Comparison of ENCODE assay signal across 8 cellular contexts in the genomic region with DNA sequence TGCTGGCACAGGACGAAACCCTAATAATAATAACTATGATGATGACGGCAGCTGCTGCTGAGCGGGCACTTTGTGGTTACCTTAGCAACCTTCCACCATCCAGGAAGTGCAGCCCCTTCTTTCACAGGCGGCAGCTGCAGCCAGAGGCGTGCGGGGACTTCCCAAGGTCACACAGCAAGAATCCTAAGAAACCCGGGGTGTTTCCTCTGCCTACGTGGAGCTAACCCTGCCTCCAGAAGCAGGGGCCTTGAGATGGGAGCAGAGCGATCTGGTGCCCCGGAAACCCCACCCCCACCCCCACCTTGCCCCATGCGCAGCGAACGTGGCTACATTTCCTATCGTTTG. TPM values are rescaled to one million over a fixed set of nuclear protein-coding genes. Genes with fewer than 3 reads are reported as not detected.
DNase-seq lines count a peak whose midpoint lies in the region; ATAC-seq and TF ChIP-seq lines count a peak whose summit lies in the region.

No MANE protein-coding gene starts in this region.

- peaks cover 12% of the 10 kb centered on the region for H3K36me3 Mint-ChIP-seq in stimulated activated effector memory CD8-positive, alpha-beta T cell treated with anti-CD3 and anti-CD28 coated beads, Interleukin-12 subunit alpha, Interleukin-12 subunit beta, amount 100 ng/mL, for 72 hours

- DNase-seq in GM10248 (ENCODE audit: extremely low spot score) (peak; percentile 56), NCI-H1436 (lab: John Stamatoyannopoulos, UW) (peak; percentile 78), dermis blood vessel endothelial cell (peak; percentile 66), midbrain (lab: John Stamatoyannopoulos, UW) (peak; percentile 48), iPS-NIHi7 (ENCODE audit: extremely low spot score) (no peak)
- no peak for DNase-seq in stimulated activated effector memory CD8-positive, alpha-beta T cell treated with anti-CD3 and anti-CD28 coated beads, Interleukin-12 subunit alpha, Interleukin-12 subunit beta, amount 100 ng/mL, for 72 hours (ENCODE audit: low spot score in 2 of 2)

- H3K27ac Mint-ChIP-seq in stimulated activated effector memory CD8-positive, alpha-beta T cell treated with anti-CD3 and anti-CD28 coated beads, Interleukin-12 subunit alpha, Interleukin-12 subunit beta, amount 100 ng/mL, for 72 hours: peak overlapping the region; percentile 93

- no peak for TF ChIP-seq CTCF in GM10248 (IDR thresholded peaks at IDR 0.05; ENCODE audit: control extremely low read depth, extremely low read depth, low read depth, missing control alignments)

- H3K9me3 Mint-ChIP-seq in stimulated activated effector memory CD8-positive, alpha-beta T cell treated with anti-CD3 and anti-CD28 coated beads, Interleukin-12 subunit alpha, Interleukin-12 subunit beta, amount 100 ng/mL, for 72 hours: no peaks in the 10 kb centered on the region

- peaks cover 47% of the 10 kb centered on the region for H3K4me1 Mint-ChIP-seq in stimulated activated effector memory CD8-positive, alpha-beta T cell treated with anti-CD3 and anti-CD28 coated beads, Interleukin-12 subunit alpha, Interleukin-12 subunit beta, amount 100 ng/mL, for 72 hours

- CTCF ChIA-PET in GM10248 (lab: Yijun Ruan, JAX): interaction anchor here (0.8 to 16.0 kb wide), 24 partner anchors 13 to 1304 kb away, joined by 3 to 533 read pairs (median 5); a partner anchor contains a TSS

- POLR2A ChIA-PET in GM10248 (lab: Yijun Ruan, JAX): interaction anchor here (1.6 to 2.2 kb wide), 3 partner anchors 12 to 27 kb away, joined by 5 to 23 read pairs (median 7); a partner anchor contains a TSS

- H3K4me3 Mint-ChIP-seq in stimulated activated effector memory CD8-positive, alpha-beta T cell treated with anti-CD3 and anti-CD28 coated beads, Interleukin-12 subunit alpha, Interleukin-12 subunit beta, amount 100 ng/mL, for 72 hours: peak overlapping the region; percentile 83

- peak; percentile 21 for ATAC-seq in HG02623 (IDR thresholded peaks at IDR 0.05; ENCODE audit: unreplicated experiment)
- peak; percentile 61 to 65 for ATAC-seq in activated CD4-positive, CD25-positive, alpha-beta regulatory T cell treated with anti-CD3 and anti-CD28 coated beads, Interleukin-2, amount 50 U/mL, for 24 hours
- ATAC-seq in stimulated activated effector memory CD8-positive, alpha-beta T cell treated with anti-CD3 and anti-CD28 coated beads, Interleukin-12 subunit alpha, Interleukin-12 subunit beta, amount 100 ng/mL, for 72 hours: peak; percentile 66

RNA-seq across cellular contexts. Expression of a gene that starts 22.4 kb away (rescaled TPM):
- total RNA-seq in dermis blood vessel endothelial cell: 93.3 and 128 TPM in 2 replicates

RNA-seq across cellular contexts. Expression of a gene that starts 41.9 kb away (rescaled TPM):
- total RNA-seq in dermis blood vessel endothelial cell: 2.0 and 3.7 TPM in 2 replicates

RNA-seq across cellular contexts. Expression of a gene that starts 45.8 kb away (rescaled TPM):
- total RNA-seq in dermis blood vessel endothelial cell: not detected in 2 replicates

RNA-seq across cellular contexts. Expression of a gene that starts 53.7 kb away (rescaled TPM):
- total RNA-seq in dermis blood vessel endothelial cell: 0.28 and 0.51 TPM in 2 replicates

Comparison
In these comparisons a context has a peak if more than half of its experiments do, and no peak if none do; other contexts are left out.
1. DNase-seq: peak in GM10248 (single experiment), NCI-H1436 (single experiment), dermis blood vessel endothelial cell (single experiment) and midbrain (single experiment); none in stimulated activated effector memory CD8-positive, alpha-beta T cell treated with anti-CD3 and anti-CD28 coated beads, Interleukin-12 subunit alpha, Interleukin-12 subunit beta, amount 100 ng/mL, for 72 hours (0 of 2) and iPS-NIHi7 (single experiment).
2. Peak in every context shown above with its lines, with median percentiles within 50 percentile points of each other: ATAC-seq.